ENCODE assay signal across 8 cellular contexts in the genomic region with DNA sequence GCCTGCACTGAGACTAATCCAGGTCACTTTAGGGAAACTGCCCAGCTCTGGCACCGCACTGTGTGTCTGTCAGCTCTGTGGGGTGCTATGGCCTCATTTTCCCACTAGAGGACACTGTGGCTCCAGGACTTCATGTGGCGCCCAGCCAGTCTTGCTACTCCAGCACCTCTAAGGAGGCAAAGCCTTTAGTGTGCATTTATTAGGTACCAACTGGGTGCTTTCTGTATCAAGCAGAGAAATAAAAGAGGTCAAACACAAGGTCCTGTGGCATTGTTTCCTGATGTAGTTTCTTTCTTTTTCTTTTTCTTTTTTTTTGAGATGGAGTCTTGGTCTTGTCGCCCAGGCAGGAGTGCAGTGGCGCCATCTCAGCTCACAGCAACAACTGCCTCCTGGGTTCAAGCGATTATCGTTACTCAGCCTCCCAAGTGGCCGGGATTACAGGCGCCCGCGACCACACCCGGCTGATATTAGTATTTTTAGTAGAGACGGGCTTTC. TPM values are rescaled to one million over a fixed set of nuclear protein-coding genes. Genes with fewer than 3 reads are reported as not detected.
DNase-seq lines count a peak whose midpoint lies in the region; ATAC-seq, FAIRE-seq and TF ChIP-seq lines count a peak whose summit lies in the region.

No MANE protein-coding gene starts in this region.

- no peak for TF ChIP-seq EP300 in upper lobe of left lung (IDR thresholded peaks at IDR 0.05)

- H3K4me1 Mint-ChIP-seq in activated naive CD4-positive, alpha-beta T cell treated with anti-CD3 and anti-CD28 coated beads for 36 hours (ENCODE audit: low read depth), result no peaks in the 10 kb centered on the region

- CTCF ChIA-PET in activated naive CD4-positive, alpha-beta T cell treated with anti-CD3 and anti-CD28 coated beads for 36 hours (lab: Charles Lee), result interaction anchor here (0.7 to 5.8 kb wide), 4 partner anchors 10 to 66 kb away, joined by 3 to 72 read pairs (median 9); no protein-coding TSS in a partner anchor

- ATAC-seq in pancreas (peak; percentile 84 to 96 (median 95)), upper lobe of left lung (ENCODE audit: low FRiP score in 2 of 2) (peak; percentile 92 to 97), HG02981 (IDR thresholded peaks at IDR 0.05; ENCODE audit: unreplicated experiment) (no peak)

- H3K4me3 Mint-ChIP-seq in activated naive CD4-positive, alpha-beta T cell treated with anti-CD3 and anti-CD28 coated beads for 36 hours, result no peak overlapping the region

- WGBS in pancreas, 2 donors, result 51 to 58% methylated on average over 12 of the region's 12 CpGs
- WGBS in upper lobe of left lung, 2 donors, result 62 to 66% methylated on average over 12 of the region's 12 CpGs

- peak; percentile 89 to 98 (median 94) for TF ChIP-seq CTCF in pancreas (IDR thresholded peaks at IDR 0.05)
- peak; percentile 85 to 95 (median 90) for TF ChIP-seq CTCF in upper lobe of left lung (IDR thresholded peaks at IDR 0.05)

- no peak for FAIRE-seq in pancreas (lab: Jason Lieb, UNC)

- peaks cover 3% of the 10 kb centered on the region for H3K27me3 Mint-ChIP-seq in activated naive CD4-positive, alpha-beta T cell treated with anti-CD3 and anti-CD28 coated beads for 36 hours (ENCODE audit: low read depth)

- H3K9me3 ChIP-seq in pancreas (no peaks in the 10 kb centered on the region), upper lobe of left lung (no peaks in the 10 kb centered on the region)

- no peaks in the 10 kb centered on the region for H3K36me3 ChIP-seq in pancreas
- no peaks in the 10 kb centered on the region for H3K36me3 ChIP-seq in upper lobe of left lung

- H3K27me3 ChIP-seq in pancreas, result no peaks in the 10 kb centered on the region
- H3K27me3 ChIP-seq in upper lobe of left lung, result no peaks in the 10 kb centered on the region

- H3K27ac ChIP-seq in pancreas (no peak overlapping the region), upper lobe of left lung (no peak overlapping the region)

- no peaks in the 10 kb centered on the region for H3K9me3 Mint-ChIP-seq in activated naive CD4-positive, alpha-beta T cell treated with anti-CD3 and anti-CD28 coated beads for 36 hours

- H3K4me3 ChIP-seq in pancreas (no peak overlapping the region), upper lobe of left lung (no peak overlapping the region)

- peak; percentile 66 for DNase-seq in GDM1 (lab: John Stamatoyannopoulos, UW)
- peak; percentile 68 for DNase-seq in LoVo (ENCODE audit: low spot score)
- DNase-seq in SK-N-DZ (ENCODE audit: low spot score), result peak; percentile 83
- DNase-seq in activated naive CD4-positive, alpha-beta T cell treated with anti-CD3 and anti-CD28 coated beads for 36 hours, result peak; percentile 89
- DNase-seq in glomerular endothelial cell (ENCODE audit: extremely low read depth, low read depth, low spot score), result peak; percentile 31
- DNase-seq in pancreas, result peak; percentile 67 to 87 (median 84)
- peak in 1 of 2 donors; percentile 83 for DNase-seq in upper lobe of left lung

- intact Hi-C loops in activated naive CD4-positive, alpha-beta T cell treated with anti-CD3 and anti-CD28 coated beads for 36 hours (cut with micrococcal nuclease), result loop anchor here (1.0 to 5.0 kb wide), 5 partner anchors 66 to 744 kb away; a partner anchor contains a TSS
- intact Hi-C loops in pancreas (cut with DNase I), result loop anchor here in 2 of 3 donors (2.0 to 5.0 kb wide), 2 partner anchors 66 to 69 kb away; no protein-coding TSS in a partner anchor

- H3K27ac Mint-ChIP-seq in activated naive CD4-positive, alpha-beta T cell treated with anti-CD3 and anti-CD28 coated beads for 36 hours, result no peak overlapping the region

- no peaks in the 10 kb centered on the region for H3K36me3 Mint-ChIP-seq in activated naive CD4-positive, alpha-beta T cell treated with anti-CD3 and anti-CD28 coated beads for 36 hours (ENCODE audit: low read depth)

- no peak for TF ChIP-seq POLR2A in upper lobe of left lung (IDR thresholded peaks at IDR 0.05)

- H3K4me1 ChIP-seq in pancreas (peaks cover 0 to 10% (median 4%) of the 10 kb centered on the region in 3 donors), upper lobe of left lung (peaks cover 0 to 3% (median 0%) of the 10 kb centered on the region in 4 donors)

RNA-seq across cellular contexts. Expression of a gene that starts 12.5 kb away (rescaled TPM):
- polyA plus RNA-seq in SK-N-DZ (2014; cell fraction: cytosol; rRNA removed), result 1.3 and 2.5 TPM in 2 replicates
- 1.6 and 2.1 TPM in 2 replicates for polyA plus RNA-seq in SK-N-DZ (2014; cell fraction: nucleus; rRNA removed)
- total RNA-seq in activated naive CD4-positive, alpha-beta T cell treated with anti-CD3 and anti-CD28 coated beads for 36 hours, result not detected
- not detected in 2 replicates for total RNA-seq in glomerular endothelial cell
- under 1 TPM; 0.12 to 0.75 (median 0.47) TPM for total RNA-seq in pancreas
- polyA plus RNA-seq in pancreas, result 1 to 10 TPM in 1 of 2 donors, under 1 TPM in 1; 0.34 to 1.8 TPM
- 1 to 10 TPM in 1 of 6 donors, under 1 TPM in 1, not detected in 4; 0.47 to 1.2 TPM for total RNA-seq in upper lobe of left lung
